In genomic region chr14:35121887-35122695, GRCh38 we compare ENCODE assay signal across 8 cellular contexts.
A peak's percentile ranks its signal among the peaks of the same experiment; 100 is the strongest.
DNase-seq lines count a peak whose midpoint lies in the region; ATAC-seq, FAIRE-seq and TF ChIP-seq lines count a peak whose summit lies in the region.

TSS of gene PPP2R3C (minus strand) at chr14:35121990. CDS start at chr14:35121959, 31 bp downstream.
TSS of gene PRORP (plus strand) at chr14:35122552. CDS start at chr14:35123246, 694 bp downstream.

- no peaks in the 10 kb centered on the region for H3K9me3 Mint-ChIP-seq in central memory CD8-positive, alpha-beta T cell

- peaks cover 57% of the 10 kb centered on the region for H3K4me1 Mint-ChIP-seq in central memory CD8-positive, alpha-beta T cell

- H3K4me3 ChIP-seq in AG09309 (ENCODE audit: control insufficient read depth, low read depth, low read length): peak within 1 kb of the TSS; percentile 95

- ATAC-seq in GM19025 (IDR thresholded peaks at IDR 0.05; ENCODE audit: low read depth, unreplicated experiment) (peak; percentile 75), HG03342 (IDR thresholded peaks at IDR 0.05; ENCODE audit: unreplicated experiment) (peak; percentile 74)
- peak; percentile 90 for ATAC-seq in central memory CD8-positive, alpha-beta T cell (replicated peaks; ENCODE audit: extremely low read depth, poor library complexity, severe bottlenecking)

- peak within 1 kb of the TSS; percentile 99 for H3K27ac Mint-ChIP-seq in central memory CD8-positive, alpha-beta T cell (ENCODE audit: low read depth)

- TF ChIP-seq CTCF in AG09309 (IDR thresholded peaks at IDR 0.05; ENCODE audit: control insufficient read depth, insufficient read depth, low read depth, low read length, missing control alignments): no peak

- peak; percentile 72 for DNase-seq in AG09309 (ENCODE audit: low read depth)
- DNase-seq in NCI-H446 (lab: John Stamatoyannopoulos, UW): peak; percentile 95 to 96
- peak; percentile 81 for DNase-seq in activated CD4-positive, CD25-positive, alpha-beta regulatory T cell treated with anti-CD3 and anti-CD28 coated beads, Interleukin-2, amount 50 U/mL, for 16 hours (ENCODE audit: low read depth, low spot score)
- DNase-seq in central memory CD8-positive, alpha-beta T cell (ENCODE audit: low spot score in 2 of 2): peak; percentile 81 to 84
- DNase-seq in stimulated activated CD4-positive, alpha-beta T cell treated with anti-CD3 and anti-CD28 coated beads, Interleukin-12 subunit alpha, Interleukin-12 subunit beta, amount 100 ng/mL, for 4 hours: peak; percentile 76

- H3K36me3 Mint-ChIP-seq in central memory CD8-positive, alpha-beta T cell (ENCODE audit: insufficient read depth): peaks cover 38% of the 10 kb centered on the region

- H3K27me3 Mint-ChIP-seq in central memory CD8-positive, alpha-beta T cell: no peaks in the 10 kb centered on the region

- FAIRE-seq in islet of Langerhans (lab: Jason Lieb, UNC): peak; percentile 27

- H3K4me3 Mint-ChIP-seq in central memory CD8-positive, alpha-beta T cell: peak within 1 kb of the TSS; percentile 97

Comparison
In these comparisons a context has a peak if more than half of its experiments do, and no peak if none do; other contexts are left out.
1. Peak in every context shown above with its lines: DNase-seq, ATAC-seq and H3K4me3 ChIP-seq.